Comparison of ENCODE assay signal across 20 cellular contexts in the genomic region with DNA sequence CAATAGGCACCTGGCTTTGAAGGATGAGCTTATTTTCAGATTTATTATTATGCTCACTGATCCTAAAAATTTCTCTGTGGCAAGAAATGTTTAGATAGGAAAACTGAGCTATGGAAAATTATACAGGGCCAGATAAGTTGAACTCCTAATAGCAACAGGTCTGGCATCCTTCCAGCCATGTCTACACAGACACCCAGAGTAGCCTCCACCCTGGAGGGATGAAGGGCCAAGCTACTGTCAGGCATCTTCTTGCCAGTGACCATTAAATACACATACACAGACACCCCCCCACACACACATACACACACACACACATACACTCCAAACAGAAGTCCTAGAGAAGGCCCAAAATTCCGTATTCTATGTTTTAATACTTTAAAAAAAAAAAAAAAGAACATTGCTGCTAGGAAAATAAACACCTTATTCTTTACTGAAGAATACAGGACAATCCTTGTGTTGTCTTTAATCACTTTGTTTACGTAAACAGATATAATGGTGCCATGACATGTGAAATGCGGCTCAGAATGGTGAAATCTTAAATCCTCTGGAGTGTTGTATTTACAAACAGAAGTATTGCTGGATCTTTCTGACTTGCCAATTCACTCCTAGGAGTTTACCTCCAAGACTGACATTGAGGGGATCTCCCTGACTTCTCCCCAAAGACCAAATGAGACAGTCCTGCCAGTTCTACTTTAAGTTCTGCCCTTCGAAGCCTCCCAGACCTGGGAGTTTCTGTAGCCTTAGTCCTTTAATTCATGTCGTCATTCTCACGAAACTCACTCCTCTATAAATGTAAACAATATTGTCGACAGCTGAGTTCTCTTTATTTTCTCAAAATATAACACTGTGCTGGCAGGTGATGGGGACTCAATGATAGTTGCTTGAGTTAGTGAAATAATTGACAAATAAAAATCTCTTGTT.
DNase-seq lines count a peak whose midpoint lies in the region; ATAC-seq and TF ChIP-seq lines count a peak whose summit lies in the region.
"Had no signal": no experiment of that assay in that cellular context is flagged by ENCODE, and none has a peak within 500 bp of the region (broad histone marks: within the 10 kb centered on the region; RNA-seq: fewer than 3 reads in every experiment).

No MANE protein-coding gene starts in this region.

- peaks cover 16% of the 10 kb centered on the region for H3K36me3 ChIP-seq in IMR-90 (ENCODE audit: control insufficient read depth, insufficient read depth, low read length)
- H3K36me3 ChIP-seq in ascending aorta, result no peaks in the 10 kb centered on the region
- H3K36me3 ChIP-seq in mesenchymal stem cell (ENCODE audit: control insufficient read depth in 1 of 2, insufficient read depth in 2 of 2, low read depth in 1 of 2, low read length in 2 of 2), result peaks cover 5 to 9% of the 10 kb centered on the region in 2 experiments
- H3K36me3 ChIP-seq in suprapubic skin, result no peaks in the 10 kb centered on the region
- H3K36me3 ChIP-seq: breast epithelium had no signal

- BruUV-seq in IMR-90 (replicated peaks; lab: Mats Ljungman, UMichigan), result no TSS peak

- H2AK5ac ChIP-seq in IMR-90 (ENCODE audit: low read depth, low read length) (peak overlapping the region; percentile 97), mesenchymal stem cell (ENCODE audit: low read length, severe bottlenecking) (no peak overlapping the region)

- H3K4me3 ChIP-seq in IMR-90 (ENCODE audit: insufficient read depth, low read depth, low read length), result no peak overlapping the region
- no peak overlapping the region for H3K4me3 ChIP-seq in ascending aorta
- H3K4me3 ChIP-seq in mesenchymal stem cell (ENCODE audit: insufficient read depth in 1 of 2, low read depth in 1 of 2, low read length in 2 of 2), result no peak overlapping the region
- no peak overlapping the region for H3K4me3 ChIP-seq in suprapubic skin
- H3K4me3 ChIP-seq: breast epithelium, PC-9 had no signal

- H2BK20ac ChIP-seq in IMR-90 (ENCODE audit: low read depth, low read length), result peak overlapping the region; percentile 87

- no peaks in the 10 kb centered on the region for H3K36me3 Mint-ChIP-seq in WTC11
- H3K36me3 Mint-ChIP-seq: activated naive CD4-positive, alpha-beta T cell treated with anti-CD3 and anti-CD28 coated beads, Interleukin-2, amount 50 U/mL, for 72 hours; naive thymus-derived CD8-positive, alpha-beta T cell had no signal

- H2AK9ac ChIP-seq in IMR-90 (replicated peaks; ENCODE audit: low read depth, low read length, poor library complexity), result no peak overlapping the region

- peak overlapping the region; percentile 43; the same call in 1 of the 2 replicates for H3K4me2 ChIP-seq in IMR-90 (ENCODE audit: low read depth, low read length)
- no peak overlapping the region for H3K4me2 ChIP-seq in mesenchymal stem cell (ENCODE audit: low read length, poor library complexity, severe bottlenecking)
- H3K4me2 ChIP-seq: PC-9 had no signal

- peak overlapping the region; percentile 95 for H2BK15ac ChIP-seq in IMR-90 (ENCODE audit: low read depth, low read length)
- no peak overlapping the region for H2BK15ac ChIP-seq in mesenchymal stem cell (ENCODE audit: low read depth, poor library complexity, severe bottlenecking)

- ATAC-seq in IMR-90 (ENCODE audit: low read depth), result no peak
- ATAC-seq in WTC11, result no peak
- ATAC-seq: activated CD8-positive, alpha-beta T cell treated with anti-CD3 and anti-CD28 coated beads for 36 hours; activated naive CD4-positive, alpha-beta T cell treated with anti-CD3 and anti-CD28 coated beads, Interleukin-2, amount 50 U/mL, for 72 hours; effector memory CD8-positive, alpha-beta T cell; naive thymus-derived CD8-positive, alpha-beta T cell had no signal

- H3K14ac ChIP-seq in IMR-90 (replicated peaks; ENCODE audit: low read depth, low read length), result peak overlapping the region; percentile 81
- H3K14ac ChIP-seq in mesenchymal stem cell (ENCODE audit: low read length in 2 of 2), result no peak overlapping the region

- peak overlapping the region in 1 of 2 experiments; percentile 75 for H2BK12ac ChIP-seq in mesenchymal stem cell (ENCODE audit: low read length in 2 of 2)

- TF ChIP-seq EP300 in suprapubic skin (IDR thresholded peaks at IDR 0.05), result no peak

- H4K91ac ChIP-seq in IMR-90 (ENCODE audit: insufficient read depth, low read depth, low read length), result peak overlapping the region; percentile 87
- peak overlapping the region; percentile 92 for H4K91ac ChIP-seq in mesenchymal stem cell (ENCODE audit: low read length)

- H3K27me3 ChIP-seq in IMR-90 (ENCODE audit: control insufficient read depth, insufficient read depth, low read length), result no peaks in the 10 kb centered on the region
- no peaks in the 10 kb centered on the region for H3K27me3 ChIP-seq in ascending aorta
- H3K27me3 ChIP-seq in mesenchymal stem cell (ENCODE audit: control insufficient read depth in 1 of 2, insufficient read depth in 1 of 2, low read length in 2 of 2), result no peaks in the 10 kb centered on the region
- H3K27me3 ChIP-seq in suprapubic skin, result no peaks in the 10 kb centered on the region
- H3K27me3 ChIP-seq: breast epithelium had no signal

- H3K27me3 Mint-ChIP-seq in WTC11 (ENCODE audit: low read depth), result no peaks in the 10 kb centered on the region

- peaks cover 29% of the 10 kb centered on the region for H3K9me1 ChIP-seq in IMR-90 (ENCODE audit: insufficient read depth, low read length)

- H3K9me3 Mint-ChIP-seq in WTC11, result no peaks in the 10 kb centered on the region
- H3K9me3 Mint-ChIP-seq: activated CD8-positive, alpha-beta T cell treated with anti-CD3 and anti-CD28 coated beads for 36 hours; activated naive CD4-positive, alpha-beta T cell treated with anti-CD3 and anti-CD28 coated beads, Interleukin-2, amount 50 U/mL, for 72 hours; effector memory CD8-positive, alpha-beta T cell; H9; naive thymus-derived CD8-positive, alpha-beta T cell had no signal

- H3K9ac ChIP-seq in IMR-90 (ENCODE audit: low read depth, low read length), result 0 out of 2 replicates have a peak overlapping the region, but pooled peaks have one; percentile 20
- peak overlapping the region; percentile 91 for H3K9ac ChIP-seq in mesenchymal stem cell (ENCODE audit: low read length)

- dilution Hi-C loops in IMR-90 (cut with HindIII; ENCODE audit: low sequenced_read_pairs, unreplicated experiment), result no loop called here

- no peak for TF ChIP-seq CTCF in IMR-90 (conservative IDR thresholded peaks at IDR 0.05; ENCODE audit: low read depth, low read length)
- no peak for TF ChIP-seq CTCF in ascending aorta (IDR thresholded peaks at IDR 0.05)
- TF ChIP-seq CTCF in suprapubic skin (IDR thresholded peaks at IDR 0.05), result no peak
- no peak for TF ChIP-seq CTCF in WTC11 (IDR thresholded peaks at IDR 0.05)

- H3K4ac ChIP-seq in IMR-90 (ENCODE audit: low read depth, low read length), result peak overlapping the region; percentile 87
- H3K4ac ChIP-seq in mesenchymal stem cell (ENCODE audit: low read depth in 1 of 2, low read length in 2 of 2), result peak overlapping the region; percentile 19 to 27

- H3K27ac ChIP-seq in IMR-90 (ENCODE audit: insufficient read depth, low read length) (peak overlapping the region; percentile 89), ascending aorta (peak overlapping the region; percentile 92 to 96), mesenchymal stem cell (ENCODE audit: low read length, poor library complexity, severe bottlenecking) (no peak overlapping the region), suprapubic skin (peak overlapping the region; percentile 89)
- H3K27ac ChIP-seq: PC-9 had no signal

- peak overlapping the region; percentile 55 to 89 for H4K8ac ChIP-seq in IMR-90 (ENCODE audit: low read depth in 2 of 2, low read length in 2 of 2)
- H4K8ac ChIP-seq in mesenchymal stem cell (ENCODE audit: low read length), result peak overlapping the region; percentile 73

- peak overlapping the region; percentile 97 for H2BK5ac ChIP-seq in IMR-90 (ENCODE audit: low read depth, low read length, poor library complexity, severe bottlenecking)
- H2BK5ac ChIP-seq in mesenchymal stem cell (ENCODE audit: low read depth, low read length, poor library complexity, severe bottlenecking), result no peak overlapping the region

- H3K79me1 ChIP-seq in IMR-90 (ENCODE audit: low read depth in 1 of 2, low read length in 2 of 2), result peaks cover 12 to 32% of the 10 kb centered on the region in 2 experiments; a peak in 3 of 4 replicates
- H3K79me1 ChIP-seq in mesenchymal stem cell (replicated peaks; ENCODE audit: low read length, poor library complexity, severe bottlenecking), result no peaks in the 10 kb centered on the region

- H3K4me1 ChIP-seq in IMR-90 (ENCODE audit: control insufficient read depth, insufficient read depth, low read length), result peaks cover 24% of the 10 kb centered on the region
- H3K4me1 ChIP-seq in ascending aorta, result peaks cover 18 to 59% of the 10 kb centered on the region in 2 donors
- peaks cover 13% of the 10 kb centered on the region for H3K4me1 ChIP-seq in mesenchymal stem cell (ENCODE audit: control insufficient read depth, insufficient read depth, low read depth, low read length)
- H3K4me1 ChIP-seq in suprapubic skin, result peaks cover 39% of the 10 kb centered on the region
- H3K4me1 ChIP-seq: breast epithelium had no signal

- intact Hi-C loops in IMR-90 (cut with micrococcal nuclease) (loop anchor here (5.0 kb wide), 1 partner anchor 131 kb away; no protein-coding TSS in a partner anchor), ascending aorta (cut with DNase I) (loop anchor here (2.0 to 10.0 kb wide), 5 partner anchors 57 to 231 kb away; a partner anchor contains a TSS)

- peak overlapping the region; percentile 89 for H3K18ac ChIP-seq in IMR-90 (ENCODE audit: low read depth, low read length)
- H3K18ac ChIP-seq in mesenchymal stem cell (ENCODE audit: low read depth in 1 of 2, low read length in 2 of 2), result peak overlapping the region; percentile 67 to 82

- peak overlapping the region; percentile 54 for H3K56ac ChIP-seq in IMR-90 (ENCODE audit: extremely low read depth, insufficient read depth, low read length)

- no CpG with 5 or more reads among the region's 7 CpGs for WGBS in IMR-90 (ENCODE audit: extremely low coverage in 2 of 2, insufficient read length in 1 of 2), 2 experiments
- 66% methylated on average over 2 of the region's 7 CpGs for WGBS in mesenchymal stem cell
- whole genome bisulfite sequencing in suprapubic skin, result 86% methylated on average over 7 of the region's 7 CpGs

- POLR2A ChIA-PET in IMR-90 (lab: Charles Lee; ENCODE audit: unreplicated experiment), result interaction anchor here (1.2 kb wide), 1 partner anchor 123 kb away, joined by 3 read pairs; no protein-coding TSS in a partner anchor
- POLR2A ChIA-PET in WTC11 (lab: Charles Lee), result no interaction called here

- H3K27ac Mint-ChIP-seq in WTC11, result no peak overlapping the region
- H3K27ac Mint-ChIP-seq: activated CD8-positive, alpha-beta T cell treated with anti-CD3 and anti-CD28 coated beads for 36 hours; activated naive CD4-positive, alpha-beta T cell treated with anti-CD3 and anti-CD28 coated beads, Interleukin-2, amount 50 U/mL, for 72 hours; effector memory CD8-positive, alpha-beta T cell; naive thymus-derived CD8-positive, alpha-beta T cell had no signal

- H4K5ac ChIP-seq in IMR-90 (ENCODE audit: low read depth, low read length), result peak overlapping the region; percentile 89

- CTCF ChIA-PET in IMR-90 (lab: Yijun Ruan, JAX) (interaction anchor here (1.1 to 1.5 kb wide), 2 partner anchors 11 to 123 kb away, joined by 3 read pairs; no protein-coding TSS in a partner anchor), WTC11 (lab: Charles Lee) (no interaction called here)

- in situ Hi-C loops in IMR-90 (cut with MboI; ENCODE audit: low sequenced_read_pairs), result loop anchor here (10.0 kb wide), 1 partner anchor 161 kb away; a partner anchor contains a TSS

- H3K4me1 Mint-ChIP-seq in WTC11, result peaks cover 21% of the 10 kb centered on the region

- peak overlapping the region; percentile 57; the same call in 1 of the 2 replicates for H3K23ac ChIP-seq in IMR-90 (ENCODE audit: low read depth, low read length)
- H3K23ac ChIP-seq in mesenchymal stem cell (ENCODE audit: low read length in 2 of 2), result no peak overlapping the region

- H3K4me3 Mint-ChIP-seq in WTC11, result no peak overlapping the region
- H3K4me3 Mint-ChIP-seq: activated CD8-positive, alpha-beta T cell treated with anti-CD3 and anti-CD28 coated beads for 36 hours; effector memory CD8-positive, alpha-beta T cell; naive thymus-derived CD8-positive, alpha-beta T cell had no signal

- TF ChIP-seq RAD21 in IMR-90 (IDR thresholded peaks at IDR 0.05; ENCODE audit: low read length), result no peak

- DNase-seq in IMR-90, result peak; percentile 59
- DNase-seq in ascending aorta (ENCODE audit: low spot score in 2 of 2), result no peak
- DNase-seq in mesenchymal stem cell, result peak; percentile 90
- DNase-seq in suprapubic skin (ENCODE audit: low spot score in 2 of 2), result no peak
- no peak for DNase-seq in Kasumi-1 (lab: John Stamatoyannopoulos, UW)
- no peak for DNase-seq in NCI-H1092 (lab: John Stamatoyannopoulos, UW)
- no peak for DNase-seq in WTC11 (ENCODE audit: low spot score)
- DNase-seq in NCI-H1105 treated with DMSO at 0.1 percent for 48 hours (lab: John Stamatoyannopoulos, UW), result no peak
- DNase-seq: activated CD8-positive, alpha-beta T cell treated with anti-CD3 and anti-CD28 coated beads for 36 hours; activated T-cell treated with anti-CD3 and anti-CD28 coated beads, Interleukin-2, amount 50 U/mL, for 48 hours; effector memory CD8-positive, alpha-beta T cell; foreskin melanocyte; H9; naive thymus-derived CD8-positive, alpha-beta T cell; NCI-H187 treated with DMSO at 0.1 percent for 48 hours; NCI-H524; PC-9; SW 1271 had no signal

- peak overlapping the region; percentile 80 for H2BK120ac ChIP-seq in IMR-90 (ENCODE audit: low read depth, low read length)
- peak overlapping the region; percentile 93 for H2BK120ac ChIP-seq in mesenchymal stem cell (ENCODE audit: low read depth, low read length)

- no peak for TF ChIP-seq POLR2A in IMR-90 (IDR thresholded peaks at IDR 0.05; ENCODE audit: low read depth, low read length)
- TF ChIP-seq POLR2A in suprapubic skin (IDR thresholded peaks at IDR 0.05), result no peak

- no peak overlapping the region for H2AFZ ChIP-seq in IMR-90 (replicated peaks; ENCODE audit: low read length, poor library complexity)
- no peak overlapping the region for H2AFZ ChIP-seq in mesenchymal stem cell (ENCODE audit: low read depth, low read length)
- H2AFZ ChIP-seq: PC-9 had no signal

- H3K9me3 ChIP-seq in IMR-90 (ENCODE audit: control insufficient read depth, insufficient read depth, low read length) (no peaks in the 10 kb centered on the region), ascending aorta (no peaks in the 10 kb centered on the region), mesenchymal stem cell (ENCODE audit: control insufficient read depth, low read length) (no peaks in the 10 kb centered on the region), suprapubic skin (no peaks in the 10 kb centered on the region)
- H3K9me3 ChIP-seq: breast epithelium had no signal

- peaks cover 3% of the 10 kb centered on the region; the same call in 1 of the 2 replicates for H4K20me1 ChIP-seq in IMR-90 (ENCODE audit: insufficient read depth, low read length)

Comparison
In these comparisons a context has a peak if more than half of its experiments do, and no peak if none do; other contexts are left out.
1. DNase-seq: peak in IMR-90 (single experiment) and mesenchymal stem cell (single experiment); none in ascending aorta (0 of 2), suprapubic skin (0 of 2), Kasumi-1 (0 of 2), NCI-H1092 (single experiment), WTC11 (single experiment) and NCI-H1105 treated with DMSO at 0.1 percent for 48 hours (single experiment).